ENCODE assay signal across 8 cellular contexts in the genomic region with DNA sequence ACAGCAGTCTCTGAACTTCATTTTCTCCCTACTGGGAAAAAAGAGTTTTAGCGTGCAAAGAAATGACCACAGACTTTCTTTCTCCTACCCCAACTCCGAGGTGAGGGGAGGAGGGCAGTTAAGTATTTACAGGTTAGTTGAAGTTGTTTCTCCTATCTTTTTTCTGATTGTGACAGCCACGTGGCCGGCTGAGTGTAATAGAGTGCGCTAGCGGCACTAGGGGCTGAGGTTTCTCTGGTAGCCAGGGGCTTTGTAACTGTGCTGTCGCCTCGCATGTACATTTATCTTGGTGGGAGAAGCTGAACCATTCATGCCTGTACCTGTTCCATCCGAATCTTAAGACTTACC. TPM values are rescaled to one million over a fixed set of nuclear protein-coding genes. Genes with fewer than 3 reads are reported as not detected.
DNase-seq lines count a peak whose midpoint lies in the region; ATAC-seq, FAIRE-seq and TF ChIP-seq lines count a peak whose summit lies in the region.

No MANE protein-coding gene starts in this region.

- no peaks in the 10 kb centered on the region for H3K9me3 ChIP-seq in CD8-positive, alpha-beta memory T cell (ENCODE audit: low read length)
- H3K9me3 ChIP-seq in endothelial cell of umbilical vein (replicated peaks; ENCODE audit: control insufficient read depth, insufficient read depth, low read length) (no peaks in the 10 kb centered on the region), neuron (ENCODE audit: low read length) (peaks cover 4% of the 10 kb centered on the region)

- H3K9me1 ChIP-seq in endothelial cell of umbilical vein (replicated peaks; ENCODE audit: control insufficient read depth, extremely low read depth, insufficient read depth, low read length) = no peaks in the 10 kb centered on the region

- no peak for FAIRE-seq in endothelial cell of umbilical vein (lab: Jason Lieb, UNC)

- peak overlapping the region; percentile 91 for H3K4me2 ChIP-seq in endothelial cell of umbilical vein (ENCODE audit: insufficient read depth, low read length)

- no peak for TF ChIP-seq POLR2A in endothelial cell of umbilical vein (IDR thresholded peaks at IDR 0.05; ENCODE audit: low read depth, low read length)

- CTCF ChIA-PET in CD8-positive, alpha-beta memory T cell (lab: Charles Lee) = no interaction called here
- CTCF ChIA-PET in endothelial cell of umbilical vein (lab: Charles Lee) = no interaction called here

- peak overlapping the region; percentile 75 for H3K4me3 ChIP-seq in CD8-positive, alpha-beta memory T cell (ENCODE audit: low read length)
- H3K4me3 ChIP-seq in endothelial cell of umbilical vein (replicated peaks in 1 of 3; ENCODE audit: insufficient read depth in 1 of 3, low read depth in 1 of 3, low read length in 3 of 3) = peak overlapping the region; percentile 53 to 97 (median 87)
- H3K4me3 ChIP-seq in neuron (ENCODE audit: low read length) = peak overlapping the region; percentile 79

- H3K9ac ChIP-seq in endothelial cell of umbilical vein (replicated peaks; ENCODE audit: extremely low read depth, insufficient read depth, low read length) = peak overlapping the region; percentile 99

- peaks cover 0 to 6% (median 0%) of the 10 kb centered on the region in 5 donors for H3K9me3 Mint-ChIP-seq in CD8-positive, alpha-beta memory T cell

- POLR2A ChIA-PET in CD8-positive, alpha-beta memory T cell (lab: Charles Lee) = no interaction called here
- POLR2A ChIA-PET in endothelial cell of umbilical vein (lab: Charles Lee) = no interaction called here

- TSS peak; percentile 23 for BruUV-seq in endothelial cell of umbilical vein (replicated peaks; lab: Mats Ljungman, UMichigan)

- H3K36me3 Mint-ChIP-seq in CD8-positive, alpha-beta memory T cell = peaks cover under 1 to 11% (median 2%) of the 10 kb centered on the region in 3 donors

- ATAC-seq in GM19438 (IDR thresholded peaks at IDR 0.05; ENCODE audit: low read depth, unreplicated experiment) = peak; percentile 17
- ATAC-seq in HG02981 (IDR thresholded peaks at IDR 0.05; ENCODE audit: unreplicated experiment) = no peak

- H2AFZ ChIP-seq in endothelial cell of umbilical vein (ENCODE audit: low read depth, low read length) (peak overlapping the region; percentile 84), neuron (ENCODE audit: low read depth, low read length) (no peak overlapping the region)

- H3K27me3 ChIP-seq in CD8-positive, alpha-beta memory T cell (ENCODE audit: insufficient read depth, low read length, poor library complexity, severe bottlenecking) = no peaks in the 10 kb centered on the region
- H3K27me3 ChIP-seq in endothelial cell of umbilical vein (ENCODE audit: control insufficient read depth in 2 of 2, insufficient read depth in 2 of 2, low read length in 2 of 2) (no peaks in the 10 kb centered on the region), neuron (ENCODE audit: insufficient read depth, low read length) (no peaks in the 10 kb centered on the region)

- H3K27ac ChIP-seq in CD8-positive, alpha-beta memory T cell (ENCODE audit: low read depth, low read length) = peak overlapping the region; percentile 95
- peak overlapping the region; percentile 95 for H3K27ac ChIP-seq in endothelial cell of umbilical vein (ENCODE audit: insufficient read depth, low read depth, low read length)

- H3K4me1 Mint-ChIP-seq in CD8-positive, alpha-beta memory T cell = peaks cover 48 to 66% (median 62%) of the 10 kb centered on the region in 3 donors

- dilution Hi-C loops in endothelial cell of umbilical vein (cut with MboI; ENCODE audit: extremely low pct_ligation_motif_present, low sequenced_read_pairs) = no loop called here

- H3K4me1 ChIP-seq in CD8-positive, alpha-beta memory T cell (ENCODE audit: insufficient read depth, low read length) = peaks cover 58% of the 10 kb centered on the region
- peaks cover 19% of the 10 kb centered on the region for H3K4me1 ChIP-seq in endothelial cell of umbilical vein (ENCODE audit: control insufficient read depth, extremely low read depth, insufficient read depth, low read length)
- peaks cover 12% of the 10 kb centered on the region for H3K4me1 ChIP-seq in neuron (ENCODE audit: insufficient read depth, low read length)

- no peak for TF ChIP-seq CTCF in endothelial cell of umbilical vein (IDR thresholded peaks at IDR 0.05; ENCODE audit: extremely low read depth in 1 of 2, insufficient read depth in 1 of 2, low read depth in 1 of 2, low read length in 2 of 2)

- peaks cover 61% of the 10 kb centered on the region for H3K79me2 ChIP-seq in endothelial cell of umbilical vein (ENCODE audit: control insufficient read depth, insufficient read depth, low read length)

- H3K4me3 Mint-ChIP-seq in CD8-positive, alpha-beta memory T cell = peak overlapping the region; percentile 90 to 99 (median 93)

- intact Hi-C loops in endothelial cell of umbilical vein (cut with micrococcal nuclease) = no loop called here

- no peaks in the 10 kb centered on the region for H3K36me3 ChIP-seq in CD8-positive, alpha-beta memory T cell (ENCODE audit: insufficient read depth, low read length)
- no peaks in the 10 kb centered on the region for H3K36me3 ChIP-seq in endothelial cell of umbilical vein (ENCODE audit: control insufficient read depth in 2 of 2, extremely low read depth in 1 of 2, insufficient read depth in 2 of 2, low read length in 2 of 2)
- H3K36me3 ChIP-seq in neuron (ENCODE audit: insufficient read depth, low read length) = no peaks in the 10 kb centered on the region

- no peaks in the 10 kb centered on the region for H3K27me3 Mint-ChIP-seq in CD8-positive, alpha-beta memory T cell

- no peaks in the 10 kb centered on the region for H4K20me1 ChIP-seq in endothelial cell of umbilical vein (replicated peaks; ENCODE audit: control insufficient read depth, extremely low read depth, insufficient read depth, low read length)

- peak in 3 of 5 donors; percentile 11 to 57 (median 11) for DNase-seq in CD8-positive, alpha-beta memory T cell
- DNase-seq in M059J (ENCODE audit: low read depth) (peak; percentile 36), endothelial cell of umbilical vein (ENCODE audit: low read depth, low spot score) (peak; percentile 21), HuH-7.5 (ENCODE audit: low spot score) (no peak)
- DNase-seq in activated CD4-positive, alpha-beta T cell treated with anti-CD3 and anti-CD28 coated beads, Interleukin-2, amount 50 U/mL, for 1 hour = peak; percentile 23

- peak overlapping the region; percentile 86 to 98 (median 94) for H3K27ac Mint-ChIP-seq in CD8-positive, alpha-beta memory T cell

TF ChIP-seq in endothelial cell of umbilical vein, 7 proteins besides CTCF, POLR2A, EP300 and RAD21:
- TF ChIP-seq POLR2AphosphoS5 (IDR thresholded peaks at IDR 0.05; ENCODE audit: insufficient read depth, low read depth, low read length) = no peak
- TF ChIP-seq, protein P1, sequence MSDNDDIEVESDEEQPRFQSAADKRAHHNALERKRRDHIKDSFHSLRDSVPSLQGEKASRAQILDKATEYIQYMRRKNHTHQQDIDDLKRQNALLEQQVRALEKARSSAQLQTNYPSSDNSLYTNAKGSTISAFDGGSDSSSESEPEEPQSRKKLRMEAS (IDR thresholded peaks at IDR 0.05; ENCODE audit: insufficient read depth, insufficient read length) = peak; percentile 32

RNA-seq across cellular contexts. Expression of a gene that starts 1.3 kb away (rescaled TPM):
- total RNA-seq in CD8-positive, alpha-beta memory T cell = 10 to 100 TPM; 56.7 TPM
- polyA plus RNA-seq in CD8-positive, alpha-beta memory T cell = 41.6 TPM
- total RNA-seq in M059J (2014; rRNA removed; shearing (Covaris generic)) = 14.0 and 25.8 TPM in 2 replicates
- 23.8 and 24.6 TPM in 2 replicates for total RNA-seq in endothelial cell of umbilical vein
- 4.3 and 5.5 TPM in 2 replicates for polyA plus RNA-seq in endothelial cell of umbilical vein
- 7.1 and 7.4 TPM in 2 replicates for polyA plus RNA-seq in endothelial cell of umbilical vein (2011; cell fraction: cytosol; rRNA removed)
- polyA plus RNA-seq in endothelial cell of umbilical vein (2011; cell fraction: nucleus; rRNA removed) = 13.8 and 14.9 TPM in 2 replicates
- polyA plus RNA-seq in endothelial cell of umbilical vein (2012) = 12.8 and 14.3 TPM in 2 replicates
- 19.7 and 23.1 TPM in 2 replicates for polyA minus RNA-seq in endothelial cell of umbilical vein
- polyA minus RNA-seq in endothelial cell of umbilical vein (2011; cell fraction: cytosol; rRNA and poly(A)+ RNA removed) = 15.3 TPM
- polyA minus RNA-seq in endothelial cell of umbilical vein (2011; cell fraction: nucleus; rRNA and poly(A)+ RNA removed) = 22.9 and 27.8 TPM in 2 replicates
